ENCODE assay signal across 1 cellular context in the genomic region with DNA sequence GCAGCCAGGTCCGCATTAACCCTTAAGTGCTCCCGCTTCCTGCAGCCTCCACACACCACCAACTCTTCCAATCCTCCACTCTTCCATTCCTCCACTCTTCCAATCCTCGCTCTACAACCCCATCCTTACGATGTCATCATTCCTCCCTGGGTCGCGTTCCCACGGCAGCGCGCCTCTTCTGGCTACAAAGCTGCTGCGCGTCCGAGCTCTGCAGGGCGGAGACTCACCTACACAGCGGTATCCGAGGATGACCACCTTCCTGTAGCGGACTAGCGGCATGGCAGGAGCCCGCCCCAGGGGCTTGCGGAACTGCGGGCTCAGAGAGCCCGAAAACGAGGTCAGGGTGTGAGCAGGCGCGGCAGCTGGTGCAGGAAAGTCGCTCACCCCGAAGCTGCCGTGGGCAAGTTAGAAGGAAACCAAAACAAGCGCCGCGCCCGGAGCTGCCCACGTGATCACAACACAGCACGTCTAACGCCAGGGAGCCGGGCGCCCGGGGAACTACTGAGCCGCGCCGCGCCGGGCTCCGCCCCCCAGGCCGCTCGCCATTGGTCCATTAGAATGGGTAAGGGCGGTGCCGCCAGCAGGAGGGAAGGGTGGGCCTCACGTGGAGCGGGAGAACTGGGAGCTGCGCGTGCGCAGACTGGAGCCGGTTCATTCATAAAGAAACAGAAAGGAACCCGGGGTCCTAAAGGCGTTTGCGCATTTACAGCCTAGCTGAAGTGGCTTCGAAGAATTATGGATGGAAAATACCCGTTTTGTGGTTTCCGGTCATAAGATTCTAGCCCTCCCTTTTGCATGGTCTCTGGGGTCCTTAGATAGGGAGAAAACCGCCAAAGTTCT.
TF ChIP-seq lines count a peak whose summit lies in the region.

A gene with protein sequence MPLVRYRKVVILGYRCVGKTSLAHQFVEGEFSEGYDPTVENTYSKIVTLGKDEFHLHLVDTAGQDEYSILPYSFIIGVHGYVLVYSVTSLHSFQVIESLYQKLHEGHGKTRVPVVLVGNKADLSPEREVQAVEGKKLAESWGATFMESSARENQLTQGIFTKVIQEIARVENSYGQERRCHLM (minus strand): TSS at position 473 of the 840 bp plus-strand sequence. CDS start 194 bp downstream, at position 279.

TF ChIP-seq in HepG2, 621 proteins besides CTCF, POLR2A, EP300 and RAD21 (continued from another document and continues in another):
- TF ChIP-seq KDM5A (IDR thresholded peaks at IDR 0.05; ENCODE audit: borderline replicate concordance, low read length) (peak; percentile 86), SETDB1 (CRISPR knock-in tag; IDR thresholded peaks at IDR 0.05; ENCODE audit: borderline replicate concordance) (no peak), ZNF883 (CRISPR knock-in tag; IDR thresholded peaks at IDR 0.05; ENCODE audit: not compliant biosample characterization) (peak; percentile 51), HES4 (CRISPR knock-in tag; IDR thresholded peaks at IDR 0.05; ENCODE audit: borderline replicate concordance) (0 out of 2 replicates have a peak, but pooled peaks have one; percentile 62), PHF20 (CRISPR knock-in tag; IDR thresholded peaks at IDR 0.05) (peak; percentile 65), ZNF143 (CRISPR knock-in tag; IDR thresholded peaks at IDR 0.05) (peak; percentile 50; the same call in 1 of the 2 replicates), ZNF558 (CRISPR knock-in tag; IDR thresholded peaks at IDR 0.05; ENCODE audit: borderline replicate concordance) (0 out of 2 replicates have a peak, but pooled peaks have one; percentile 52), MTA1 (CRISPR knock-in tag; IDR thresholded peaks at IDR 0.05; ENCODE audit: borderline replicate concordance) (0 out of 2 replicates have a peak, but pooled peaks have one; percentile 48), ZNF124 (CRISPR knock-in tag; IDR thresholded peaks at IDR 0.05) (0 out of 2 replicates have a peak, but pooled peaks have one; percentile 27), BHLHE40 (IDR thresholded peaks at IDR 0.05; ENCODE audit: low read length) (peak; percentile 62; the same call in 1 of the 2 replicates), ZNF572 (CRISPR knock-in tag; IDR thresholded peaks at IDR 0.05) (0 out of 2 replicates have a peak, but pooled peaks have one; percentile 44), NAIF1 (CRISPR knock-in tag; IDR thresholded peaks at IDR 0.05; ENCODE audit: borderline replicate concordance) (no peak), FOXA3 (CRISPR knock-in tag; IDR thresholded peaks at IDR 0.05) (peak; percentile 15; the same call in 1 of the 2 replicates), ISL2 (CRISPR knock-in tag; IDR thresholded peaks at IDR 0.05) (peak; percentile 29; the same call in 1 of the 2 replicates), ZNF292 (CRISPR knock-in tag; IDR thresholded peaks at IDR 0.05; ENCODE audit: borderline replicate concordance, low read depth) (0 out of 2 replicates have a peak, but pooled peaks have one; percentile 45), RFX3 (CRISPR knock-in tag; IDR thresholded peaks at IDR 0.05) (0 out of 2 replicates have a peak, but pooled peaks have one; percentile 3), ZNF878 (CRISPR knock-in tag; IDR thresholded peaks at IDR 0.05) (peak; percentile 95), KDM4B (CRISPR knock-in tag; IDR thresholded peaks at IDR 0.05) (no peak), HNRNPLL (IDR thresholded peaks at IDR 0.05; ENCODE audit: low read depth, low read length, poor library complexity, severe bottlenecking) (peak; percentile 72), RARG (CRISPR knock-in tag; IDR thresholded peaks at IDR 0.05; ENCODE audit: low read depth) (no peak), CREM (IDR thresholded peaks at IDR 0.05) (no peak; the same call in 1 of the 2 replicates), CREM (CRISPR knock-in tag; IDR thresholded peaks at IDR 0.05) (no peak), HDAC2 (CRISPR knock-in tag; IDR thresholded peaks at IDR 0.05) (peak; percentile 11; the same call in 1 of the 2 replicates), ZNF737 (CRISPR knock-in tag; IDR thresholded peaks at IDR 0.05; ENCODE audit: borderline replicate concordance) (no peak), SP4 (CRISPR knock-in tag; IDR thresholded peaks at IDR 0.05) (peak; percentile 52; the same call in 1 of the 2 replicates), ZFP62 (CRISPR knock-in tag; IDR thresholded peaks at IDR 0.05) (no peak), ZNF121 (CRISPR knock-in tag; IDR thresholded peaks at IDR 0.05) (no peak), ZSCAN12 (CRISPR knock-in tag; IDR thresholded peaks at IDR 0.05) (peak; percentile 45; the same call in 1 of the 2 replicates), REPIN1 (CRISPR knock-in tag; IDR thresholded peaks at IDR 0.05; ENCODE audit: borderline replicate concordance, low read depth) (no peak), PITX1 (CRISPR knock-in tag; IDR thresholded peaks at IDR 0.05) (0 out of 2 replicates have a peak, but pooled peaks have one; percentile 14)
- TF ChIP-seq, protein P1, sequence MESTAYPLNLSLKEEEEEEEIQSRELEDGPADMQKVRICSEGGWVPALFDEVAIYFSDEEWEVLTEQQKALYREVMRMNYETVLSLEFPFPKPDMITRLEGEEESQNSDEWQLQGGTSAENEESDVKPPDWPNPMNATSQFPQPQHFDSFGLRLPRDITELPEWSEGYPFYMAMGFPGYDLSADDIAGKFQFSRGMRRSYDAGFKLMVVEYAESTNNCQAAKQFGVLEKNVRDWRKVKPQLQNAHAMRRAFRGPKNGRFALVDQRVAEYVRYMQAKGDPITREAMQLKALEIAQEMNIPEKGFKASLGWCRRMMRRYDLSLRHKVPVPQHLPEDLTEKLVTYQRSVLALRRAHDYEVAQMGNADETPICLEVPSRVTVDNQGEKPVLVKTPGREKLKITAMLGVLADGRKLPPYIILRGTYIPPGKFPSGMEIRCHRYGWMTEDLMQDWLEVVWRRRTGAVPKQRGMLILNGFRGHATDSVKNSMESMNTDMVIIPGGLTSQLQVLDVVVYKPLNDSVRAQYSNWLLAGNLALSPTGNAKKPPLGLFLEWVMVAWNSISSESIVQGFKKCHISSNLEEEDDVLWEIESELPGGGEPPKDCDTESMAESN (CRISPR knock-in tag; conservative IDR thresholded peaks at IDR 0.05): peak; percentile 65; the same call in 1 of the 2 replicates
- TF ChIP-seq, protein P2, sequence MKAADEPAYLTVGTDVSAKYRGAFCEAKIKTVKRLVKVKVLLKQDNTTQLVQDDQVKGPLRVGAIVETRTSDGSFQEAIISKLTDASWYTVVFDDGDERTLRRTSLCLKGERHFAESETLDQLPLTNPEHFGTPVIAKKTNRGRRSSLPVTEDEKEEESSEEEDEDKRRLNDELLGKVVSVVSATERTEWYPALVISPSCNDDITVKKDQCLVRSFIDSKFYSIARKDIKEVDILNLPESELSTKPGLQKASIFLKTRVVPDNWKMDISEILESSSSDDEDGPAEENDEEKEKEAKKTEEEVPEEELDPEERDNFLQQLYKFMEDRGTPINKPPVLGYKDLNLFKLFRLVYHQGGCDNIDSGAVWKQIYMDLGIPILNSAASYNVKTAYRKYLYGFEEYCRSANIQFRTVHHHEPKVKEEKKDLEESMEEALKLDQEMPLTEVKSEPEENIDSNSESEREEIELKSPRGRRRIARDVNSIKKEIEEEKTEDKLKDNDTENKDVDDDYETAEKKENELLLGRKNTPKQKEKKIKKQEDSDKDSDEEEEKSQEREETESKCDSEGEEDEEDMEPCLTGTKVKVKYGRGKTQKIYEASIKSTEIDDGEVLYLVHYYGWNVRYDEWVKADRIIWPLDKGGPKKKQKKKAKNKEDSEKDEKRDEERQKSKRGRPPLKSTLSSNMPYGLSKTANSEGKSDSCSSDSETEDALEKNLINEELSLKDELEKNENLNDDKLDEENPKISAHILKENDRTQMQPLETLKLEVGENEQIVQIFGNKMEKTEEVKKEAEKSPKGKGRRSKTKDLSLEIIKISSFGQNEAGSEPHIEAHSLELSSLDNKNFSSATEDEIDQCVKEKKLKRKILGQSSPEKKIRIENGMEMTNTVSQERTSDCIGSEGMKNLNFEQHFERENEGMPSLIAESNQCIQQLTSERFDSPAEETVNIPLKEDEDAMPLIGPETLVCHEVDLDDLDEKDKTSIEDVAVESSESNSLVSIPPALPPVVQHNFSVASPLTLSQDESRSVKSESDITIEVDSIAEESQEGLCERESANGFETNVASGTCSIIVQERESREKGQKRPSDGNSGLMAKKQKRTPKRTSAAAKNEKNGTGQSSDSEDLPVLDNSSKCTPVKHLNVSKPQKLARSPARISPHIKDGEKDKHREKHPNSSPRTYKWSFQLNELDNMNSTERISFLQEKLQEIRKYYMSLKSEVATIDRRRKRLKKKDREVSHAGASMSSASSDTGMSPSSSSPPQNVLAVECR (CRISPR knock-in tag; IDR thresholded peaks at IDR 0.05; ENCODE audit: borderline replicate concordance): peak; percentile 92
- TF ChIP-seq, protein P3, sequence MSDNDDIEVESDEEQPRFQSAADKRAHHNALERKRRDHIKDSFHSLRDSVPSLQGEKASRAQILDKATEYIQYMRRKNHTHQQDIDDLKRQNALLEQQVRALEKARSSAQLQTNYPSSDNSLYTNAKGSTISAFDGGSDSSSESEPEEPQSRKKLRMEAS (IDR thresholded peaks at IDR 0.05): peak; percentile 67; the same call in 1 of the 2 replicates
- TF ChIP-seq, protein P4, sequence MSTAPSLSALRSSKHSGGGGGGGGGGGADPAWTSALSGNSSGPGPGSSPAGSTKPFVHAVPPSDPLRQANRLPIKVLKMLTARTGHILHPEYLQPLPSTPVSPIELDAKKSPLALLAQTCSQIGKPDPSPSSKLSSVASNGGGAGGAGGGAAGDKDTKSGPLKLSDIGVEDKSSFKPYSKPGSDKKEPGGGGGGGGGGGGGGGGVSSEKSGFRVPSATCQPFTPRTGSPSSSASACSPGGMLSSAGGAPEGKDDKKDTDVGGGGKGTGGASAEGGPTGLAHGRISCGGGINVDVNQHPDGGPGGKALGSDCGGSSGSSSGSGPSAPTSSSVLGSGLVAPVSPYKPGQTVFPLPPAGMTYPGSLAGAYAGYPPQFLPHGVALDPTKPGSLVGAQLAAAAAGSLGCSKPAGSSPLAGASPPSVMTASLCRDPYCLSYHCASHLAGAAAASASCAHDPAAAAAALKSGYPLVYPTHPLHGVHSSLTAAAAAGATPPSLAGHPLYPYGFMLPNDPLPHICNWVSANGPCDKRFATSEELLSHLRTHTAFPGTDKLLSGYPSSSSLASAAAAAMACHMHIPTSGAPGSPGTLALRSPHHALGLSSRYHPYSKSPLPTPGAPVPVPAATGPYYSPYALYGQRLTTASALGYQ (CRISPR knock-in tag; IDR thresholded peaks at IDR 0.05): peak; percentile 47; the same call in 1 of the 2 replicates
- TF ChIP-seq, protein P5, sequence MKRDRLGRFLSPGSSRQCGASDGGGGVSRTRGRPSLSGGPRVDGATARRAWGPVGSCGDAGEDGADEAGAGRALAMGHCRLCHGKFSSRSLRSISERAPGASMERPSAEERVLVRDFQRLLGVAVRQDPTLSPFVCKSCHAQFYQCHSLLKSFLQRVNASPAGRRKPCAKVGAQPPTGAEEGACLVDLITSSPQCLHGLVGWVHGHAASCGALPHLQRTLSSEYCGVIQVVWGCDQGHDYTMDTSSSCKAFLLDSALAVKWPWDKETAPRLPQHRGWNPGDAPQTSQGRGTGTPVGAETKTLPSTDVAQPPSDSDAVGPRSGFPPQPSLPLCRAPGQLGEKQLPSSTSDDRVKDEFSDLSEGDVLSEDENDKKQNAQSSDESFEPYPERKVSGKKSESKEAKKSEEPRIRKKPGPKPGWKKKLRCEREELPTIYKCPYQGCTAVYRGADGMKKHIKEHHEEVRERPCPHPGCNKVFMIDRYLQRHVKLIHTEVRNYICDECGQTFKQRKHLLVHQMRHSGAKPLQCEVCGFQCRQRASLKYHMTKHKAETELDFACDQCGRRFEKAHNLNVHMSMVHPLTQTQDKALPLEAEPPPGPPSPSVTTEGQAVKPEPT (CRISPR knock-in tag; IDR thresholded peaks at IDR 0.05; ENCODE audit: low read depth): no peak
- TF ChIP-seq, protein P6, sequence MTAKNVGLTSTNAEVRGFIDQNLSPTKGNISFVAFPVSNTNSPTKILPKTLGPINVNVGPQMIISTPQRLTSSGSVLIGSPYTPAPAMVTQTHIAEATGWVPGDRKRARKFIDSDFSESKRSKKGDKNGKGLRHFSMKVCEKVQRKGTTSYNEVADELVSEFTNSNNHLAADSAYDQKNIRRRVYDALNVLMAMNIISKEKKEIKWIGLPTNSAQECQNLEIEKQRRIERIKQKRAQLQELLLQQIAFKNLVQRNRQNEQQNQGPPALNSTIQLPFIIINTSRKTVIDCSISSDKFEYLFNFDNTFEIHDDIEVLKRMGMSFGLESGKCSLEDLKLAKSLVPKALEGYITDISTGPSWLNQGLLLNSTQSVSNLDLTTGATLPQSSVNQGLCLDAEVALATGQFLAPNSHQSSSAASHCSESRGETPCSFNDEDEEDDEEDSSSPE (CRISPR knock-in tag; IDR thresholded peaks at IDR 0.05): peak; percentile 94
- TF ChIP-seq, protein P7, sequence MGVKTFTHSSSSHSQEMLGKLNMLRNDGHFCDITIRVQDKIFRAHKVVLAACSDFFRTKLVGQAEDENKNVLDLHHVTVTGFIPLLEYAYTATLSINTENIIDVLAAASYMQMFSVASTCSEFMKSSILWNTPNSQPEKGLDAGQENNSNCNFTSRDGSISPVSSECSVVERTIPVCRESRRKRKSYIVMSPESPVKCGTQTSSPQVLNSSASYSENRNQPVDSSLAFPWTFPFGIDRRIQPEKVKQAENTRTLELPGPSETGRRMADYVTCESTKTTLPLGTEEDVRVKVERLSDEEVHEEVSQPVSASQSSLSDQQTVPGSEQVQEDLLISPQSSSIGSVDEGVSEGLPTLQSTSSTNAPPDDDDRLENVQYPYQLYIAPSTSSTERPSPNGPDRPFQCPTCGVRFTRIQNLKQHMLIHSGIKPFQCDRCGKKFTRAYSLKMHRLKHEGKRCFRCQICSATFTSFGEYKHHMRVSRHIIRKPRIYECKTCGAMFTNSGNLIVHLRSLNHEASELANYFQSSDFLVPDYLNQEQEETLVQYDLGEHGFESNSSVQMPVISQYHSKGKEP (CRISPR knock-in tag; IDR thresholded peaks at IDR 0.05): 0 out of 2 replicates have a peak, but pooled peaks have one; percentile 24
- TF ChIP-seq, protein P8, sequence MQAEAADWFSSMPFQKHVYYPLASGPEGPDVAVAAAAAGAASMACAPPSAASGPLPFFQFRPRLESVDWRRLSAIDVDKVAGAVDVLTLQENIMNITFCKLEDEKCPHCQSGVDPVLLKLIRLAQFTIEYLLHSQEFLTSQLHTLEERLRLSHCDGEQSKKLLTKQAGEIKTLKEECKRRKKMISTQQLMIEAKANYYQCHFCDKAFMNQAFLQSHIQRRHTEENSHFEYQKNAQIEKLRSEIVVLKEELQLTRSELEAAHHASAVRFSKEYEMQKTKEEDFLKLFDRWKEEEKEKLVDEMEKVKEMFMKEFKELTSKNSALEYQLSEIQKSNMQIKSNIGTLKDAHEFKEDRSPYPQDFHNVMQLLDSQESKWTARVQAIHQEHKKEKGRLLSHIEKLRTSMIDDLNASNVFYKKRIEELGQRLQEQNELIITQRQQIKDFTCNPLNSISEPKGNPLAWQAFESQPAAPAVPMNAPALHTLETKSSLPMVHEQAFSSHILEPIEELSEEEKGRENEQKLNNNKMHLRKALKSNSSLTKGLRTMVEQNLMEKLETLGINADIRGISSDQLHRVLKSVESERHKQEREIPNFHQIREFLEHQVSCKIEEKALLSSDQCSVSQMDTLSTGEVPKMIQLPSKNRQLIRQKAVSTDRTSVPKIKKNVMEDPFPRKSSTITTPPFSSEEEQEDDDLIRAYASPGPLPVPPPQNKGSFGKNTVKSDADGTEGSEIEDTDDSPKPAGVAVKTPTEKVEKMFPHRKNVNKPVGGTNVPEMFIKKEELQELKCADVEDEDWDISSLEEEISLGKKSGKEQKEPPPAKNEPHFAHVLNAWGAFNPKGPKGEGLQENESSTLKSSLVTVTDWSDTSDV (CRISPR knock-in tag; IDR thresholded peaks at IDR 0.05): no peak
